Comparison of ENCODE assay signal across 8 cellular contexts in the genomic region with DNA sequence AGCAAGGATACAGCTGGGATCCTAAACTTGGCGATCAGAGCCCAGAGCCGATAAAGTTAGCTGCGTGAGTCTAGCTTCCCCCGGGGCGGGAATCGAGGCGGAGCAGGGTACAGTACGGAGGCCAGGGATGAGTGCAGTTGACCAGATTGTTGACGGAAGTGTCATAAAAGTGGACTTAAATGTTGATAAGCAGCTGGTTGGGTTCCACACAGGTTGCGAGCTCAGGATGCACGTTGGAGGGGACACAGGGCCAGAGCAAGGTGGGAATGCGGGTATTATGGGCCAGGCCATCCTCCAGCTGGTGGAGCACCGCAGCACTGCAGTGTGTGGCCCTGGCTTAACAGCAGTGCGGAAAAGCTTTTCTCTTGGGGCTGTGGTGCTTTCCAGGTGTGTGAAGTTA.
A peak's percentile ranks its signal among the peaks of the same experiment; 100 is the strongest.
DNase-seq lines count a peak whose midpoint lies in the region; ATAC-seq, FAIRE-seq and TF ChIP-seq lines count a peak whose summit lies in the region.
"Not testable (repeated sequence)": the region's sequence is repeated elsewhere in the genome, so short reads cannot be mapped to it uniquely, and the experiment has no call there.

No MANE protein-coding gene starts in this region.

- H3K27me3 Mint-ChIP-seq in activated CD8-positive, alpha-beta T cell treated with anti-CD3 and anti-CD28 coated beads, Interleukin-2, amount 10 ng/mL, durations not matched to agents 7 days and 5 days (ENCODE audit: low read depth) = not testable (repeated sequence)
- H3K27me3 Mint-ChIP-seq in effector memory CD8-positive, alpha-beta T cell = peaks cover 6 to 10% of the 10 kb centered on the region in 2 donors

- H3K4me1 ChIP-seq in kidney (ENCODE audit: control insufficient read depth in 1 of 2, insufficient read depth in 1 of 2, low read depth in 1 of 2, low read length in 2 of 2) = not testable (repeated sequence)

- H3K4me3 ChIP-seq in AG10803 (ENCODE audit: low read length) = peak overlapping the region; percentile 69
- H3K4me3 ChIP-seq in kidney (ENCODE audit: low read length in 2 of 2) = peak overlapping the region; percentile 64 to 66
- H3K4me3 ChIP-seq in retinal pigment epithelial cell (ENCODE audit: low read length) = peak overlapping the region; percentile 59

- H3K27ac ChIP-seq in kidney (ENCODE audit: low read depth in 2 of 2, low read length in 2 of 2) = not testable (repeated sequence)

- peak overlapping the region in 1 of 2 donors; percentile 65 for H3K9ac ChIP-seq in kidney (ENCODE audit: low read length in 2 of 2)

- H3K4me3 Mint-ChIP-seq in activated CD8-positive, alpha-beta T cell treated with anti-CD3 and anti-CD28 coated beads, Interleukin-2, amount 10 ng/mL, durations not matched to agents 7 days and 5 days = peak overlapping the region; percentile 86
- H3K4me3 Mint-ChIP-seq in effector memory CD8-positive, alpha-beta T cell = peak overlapping the region in 1 of 2 donors; percentile 99

- not testable (repeated sequence) for H3K9me3 Mint-ChIP-seq in activated CD8-positive, alpha-beta T cell treated with anti-CD3 and anti-CD28 coated beads, Interleukin-2, amount 10 ng/mL, durations not matched to agents 7 days and 5 days (ENCODE audit: insufficient read depth); effector memory CD8-positive, alpha-beta T cell

- H3K27ac Mint-ChIP-seq in activated CD8-positive, alpha-beta T cell treated with anti-CD3 and anti-CD28 coated beads, Interleukin-2, amount 10 ng/mL, durations not matched to agents 7 days and 5 days = peak overlapping the region; percentile 93
- peak overlapping the region in 1 of 2 donors; percentile 98 for H3K27ac Mint-ChIP-seq in effector memory CD8-positive, alpha-beta T cell

- not testable (repeated sequence) for H3K4me1 Mint-ChIP-seq in activated CD8-positive, alpha-beta T cell treated with anti-CD3 and anti-CD28 coated beads, Interleukin-2, amount 10 ng/mL, durations not matched to agents 7 days and 5 days (ENCODE audit: low read depth); effector memory CD8-positive, alpha-beta T cell (ENCODE audit: low read depth in 2 of 2)

- not testable (repeated sequence) for H3K36me3 Mint-ChIP-seq in activated CD8-positive, alpha-beta T cell treated with anti-CD3 and anti-CD28 coated beads, Interleukin-2, amount 10 ng/mL, durations not matched to agents 7 days and 5 days (ENCODE audit: low read depth)
- peaks cover 10% of the 10 kb centered on the region for H3K36me3 Mint-ChIP-seq in effector memory CD8-positive, alpha-beta T cell (ENCODE audit: insufficient read depth)

- CTCF ChIA-PET in activated CD8-positive, alpha-beta T cell treated with anti-CD3 and anti-CD28 coated beads, Interleukin-2, amount 10 ng/mL, durations not matched to agents 7 days and 5 days (lab: Charles Lee) = not testable (repeated sequence)

- FAIRE-seq in kidney (lab: Jason Lieb, UNC) = not testable (repeated sequence)

- not testable (repeated sequence) for H3K9me3 ChIP-seq in kidney (ENCODE audit: control insufficient read depth in 1 of 2, low read length in 2 of 2)

- peak; percentile 3 for DNase-seq in AG10803 (ENCODE audit: low read depth)
- DNase-seq in NCI-H69 (lab: John Stamatoyannopoulos, UW) = peak; percentile 57
- DNase-seq in activated CD8-positive, alpha-beta T cell treated with anti-CD3 and anti-CD28 coated beads, Interleukin-2, amount 10 ng/mL, durations not matched to agents 7 days and 5 days = peak; percentile 29
- DNase-seq in effector memory CD8-positive, alpha-beta T cell = peak in 1 of 3 experiments; percentile 3
- DNase-seq in kidney = peak; percentile 53
- DNase-seq in retinal pigment epithelial cell (ENCODE audit: low read depth) = not testable (repeated sequence)

- POLR2A ChIA-PET in activated CD8-positive, alpha-beta T cell treated with anti-CD3 and anti-CD28 coated beads, Interleukin-2, amount 10 ng/mL, durations not matched to agents 7 days and 5 days (lab: Charles Lee) = not testable (repeated sequence)

- ATAC-seq in GM19043 (IDR thresholded peaks at IDR 0.05; ENCODE audit: low read depth, unreplicated experiment) = peak; percentile 39
- ATAC-seq in HG02885 (IDR thresholded peaks at IDR 0.05; ENCODE audit: poor library complexity, unreplicated experiment) = peak; percentile 31
- ATAC-seq in activated CD8-positive, alpha-beta T cell treated with anti-CD3 and anti-CD28 coated beads, Interleukin-2, amount 10 ng/mL, durations not matched to agents 7 days and 5 days = peak; percentile 67
- peak; percentile 40 for ATAC-seq in effector memory CD8-positive, alpha-beta T cell (replicated peaks)

- intact Hi-C loops in kidney (cut with DNase I) = not testable (repeated sequence)

- H3K36me3 ChIP-seq in kidney (ENCODE audit: control insufficient read depth in 1 of 2, insufficient read depth in 2 of 2, low read length in 2 of 2) = not testable (repeated sequence)

- not testable (repeated sequence) for TF ChIP-seq CTCF in AG10803 (conservative IDR thresholded peaks at IDR 0.05; ENCODE audit: low read length); kidney (IDR thresholded peaks at IDR 0.05; ENCODE audit: borderline replicate concordance, extremely low read depth, insufficient read depth); retinal pigment epithelial cell (conservative IDR thresholded peaks at IDR 0.05; ENCODE audit: low read depth, low read length)
